In the genomic region with DNA sequence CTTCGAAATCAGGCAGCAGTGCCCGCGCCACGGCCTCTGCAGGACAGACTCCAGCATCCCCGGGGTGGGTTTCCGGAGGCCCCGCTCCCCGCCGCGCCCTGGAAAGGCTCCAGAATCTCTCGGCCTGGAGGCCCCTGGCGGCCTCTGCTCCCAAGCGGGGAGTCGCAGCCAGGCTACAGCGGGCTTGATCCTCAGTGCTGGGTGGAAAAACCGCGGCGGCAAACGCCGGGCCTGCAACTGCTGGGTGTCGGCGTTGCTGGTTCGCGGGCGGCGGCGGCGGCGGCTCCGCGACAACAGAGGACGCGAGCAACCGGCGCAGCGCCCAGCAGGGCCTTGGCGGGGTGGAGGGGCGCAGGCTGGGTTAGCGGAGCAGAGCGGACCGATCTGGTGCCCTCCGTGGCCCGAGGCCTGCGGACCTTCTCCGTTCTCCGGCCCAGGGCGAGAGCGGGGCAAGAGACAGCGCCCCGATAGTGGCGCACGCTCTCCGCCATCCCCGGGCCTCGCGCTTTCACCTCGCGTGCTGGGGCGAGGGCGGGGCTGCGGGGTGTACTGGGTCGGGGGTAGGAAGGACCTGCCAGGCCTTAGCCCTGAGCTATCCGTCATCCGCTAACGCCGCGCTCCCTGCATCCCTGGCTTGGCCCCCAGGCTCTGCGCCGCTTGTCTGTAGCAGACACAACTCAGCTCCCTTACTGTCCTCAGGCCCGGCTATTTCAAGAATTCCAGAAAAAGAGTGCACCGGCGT, we compare ENCODE assay signal across 1 cellular context.
TF ChIP-seq lines count a peak whose summit lies in the region.

No MANE protein-coding gene starts in this region.

TF ChIP-seq in WTC11, 78 proteins besides CTCF, POLR2A, EP300 and RAD21 (continued from another document and continues in another):
- TF ChIP-seq ZNF532 (CRISPR knock-in tag; IDR thresholded peaks at IDR 0.05; ENCODE audit: borderline replicate concordance) (no peak), NR1H2 (CRISPR knock-in tag; IDR thresholded peaks at IDR 0.05) (no peak), ZNF138 (CRISPR knock-in tag; conservative IDR thresholded peaks at IDR 0.05) (no peak; the same call in 1 of the 2 replicates), ZNF121 (CRISPR knock-in tag; IDR thresholded peaks at IDR 0.05) (no peak), GABPB1 (CRISPR knock-in tag; IDR thresholded peaks at IDR 0.05) (no peak), SMAD3 (CRISPR knock-in tag; IDR thresholded peaks at IDR 0.05; ENCODE audit: borderline replicate concordance) (no peak), NFYB (CRISPR knock-in tag; conservative IDR thresholded peaks at IDR 0.05; ENCODE audit: low read depth) (peak; percentile 36; the same call in 1 of the 2 replicates), ZBTB43 (CRISPR knock-in tag; IDR thresholded peaks at IDR 0.05) (peak; percentile 75), E2F5 (CRISPR knock-in tag; IDR thresholded peaks at IDR 0.05) (peak; percentile 82; the same call in 1 of the 2 replicates), NR3C1 (CRISPR knock-in tag; conservative IDR thresholded peaks at IDR 0.05; ENCODE audit: low read depth) (no peak), NR2C2 (CRISPR knock-in tag; IDR thresholded peaks at IDR 0.05) (no peak), GTF2I (CRISPR knock-in tag; conservative IDR thresholded peaks at IDR 0.05) (no peak), CREB1 (CRISPR knock-in tag; IDR thresholded peaks at IDR 0.05) (no peak; the same call in 1 of the 2 replicates), SP1 (CRISPR knock-in tag; conservative IDR thresholded peaks at IDR 0.05) (peak; percentile 67), SMAD4 (CRISPR knock-in tag; IDR thresholded peaks at IDR 0.05) (0 out of 2 replicates have a peak, but pooled peaks have one; percentile 60), EMX1 (CRISPR knock-in tag; IDR thresholded peaks at IDR 0.05) (no peak), SOX15 (CRISPR knock-in tag; IDR thresholded peaks at IDR 0.05) (no peak), TEAD4 (CRISPR knock-in tag; IDR thresholded peaks at IDR 0.05) (peak; percentile 57; the same call in 1 of the 2 replicates), ZNF425 (CRISPR knock-in tag; conservative IDR thresholded peaks at IDR 0.05) (no peak), ERG (CRISPR knock-in tag; IDR thresholded peaks at IDR 0.05) (no peak), TEAD1 (CRISPR knock-in tag; IDR thresholded peaks at IDR 0.05) (peak; percentile 91), TP53 (CRISPR knock-in tag; IDR thresholded peaks at IDR 0.05) (peak; percentile 69; the same call in 1 of the 2 replicates), ZSCAN18 (CRISPR knock-in tag; IDR thresholded peaks at IDR 0.05) (no peak), JAZF1 (CRISPR knock-in tag; IDR thresholded peaks at IDR 0.05) (no peak), ZNF423 (CRISPR knock-in tag; IDR thresholded peaks at IDR 0.05) (peak; percentile 79), CBFB (CRISPR knock-in tag; IDR thresholded peaks at IDR 0.05; ENCODE audit: low read depth) (no peak), GRHL2 (CRISPR knock-in tag; IDR thresholded peaks at IDR 0.05; ENCODE audit: insufficient replicate concordance, severe bottlenecking) (no peak), FOXJ3 (CRISPR knock-in tag; IDR thresholded peaks at IDR 0.05; ENCODE audit: borderline replicate concordance) (no peak), OVOL2 (CRISPR knock-in tag; IDR thresholded peaks at IDR 0.05; ENCODE audit: borderline replicate concordance) (no peak), ETV6 (CRISPR knock-in tag; IDR thresholded peaks at IDR 0.05) (peak; percentile 76; the same call in 1 of the 2 replicates), NFE2L1 (CRISPR knock-in tag; IDR thresholded peaks at IDR 0.05) (peak; percentile 87), HMGA2 (CRISPR knock-in tag; IDR thresholded peaks at IDR 0.05) (no peak), PRDM15 (CRISPR knock-in tag; IDR thresholded peaks at IDR 0.05) (peak; percentile 35; the same call in 1 of the 2 replicates), RORB (CRISPR knock-in tag; IDR thresholded peaks at IDR 0.05) (no peak), ZNF671 (CRISPR knock-in tag; IDR thresholded peaks at IDR 0.05) (no peak), CREM (CRISPR knock-in tag; IDR thresholded peaks at IDR 0.05) (peak; percentile 60), ZBTB21 (CRISPR knock-in tag; IDR thresholded peaks at IDR 0.05; ENCODE audit: borderline replicate concordance) (no peak)
- TF ChIP-seq, protein P1, sequence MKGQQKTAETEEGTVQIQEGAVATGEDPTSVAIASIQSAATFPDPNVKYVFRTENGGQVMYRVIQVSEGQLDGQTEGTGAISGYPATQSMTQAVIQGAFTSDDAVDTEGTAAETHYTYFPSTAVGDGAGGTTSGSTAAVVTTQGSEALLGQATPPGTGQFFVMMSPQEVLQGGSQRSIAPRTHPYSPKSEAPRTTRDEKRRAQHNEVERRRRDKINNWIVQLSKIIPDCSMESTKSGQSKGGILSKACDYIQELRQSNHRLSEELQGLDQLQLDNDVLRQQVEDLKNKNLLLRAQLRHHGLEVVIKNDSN (CRISPR knock-in tag; IDR thresholded peaks at IDR 0.05), result peak; percentile 66
- TF ChIP-seq, protein P2, sequence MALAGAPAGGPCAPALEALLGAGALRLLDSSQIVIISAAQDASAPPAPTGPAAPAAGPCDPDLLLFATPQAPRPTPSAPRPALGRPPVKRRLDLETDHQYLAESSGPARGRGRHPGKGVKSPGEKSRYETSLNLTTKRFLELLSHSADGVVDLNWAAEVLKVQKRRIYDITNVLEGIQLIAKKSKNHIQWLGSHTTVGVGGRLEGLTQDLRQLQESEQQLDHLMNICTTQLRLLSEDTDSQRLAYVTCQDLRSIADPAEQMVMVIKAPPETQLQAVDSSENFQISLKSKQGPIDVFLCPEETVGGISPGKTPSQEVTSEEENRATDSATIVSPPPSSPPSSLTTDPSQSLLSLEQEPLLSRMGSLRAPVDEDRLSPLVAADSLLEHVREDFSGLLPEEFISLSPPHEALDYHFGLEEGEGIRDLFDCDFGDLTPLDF (CRISPR knock-in tag; IDR thresholded peaks at IDR 0.05), result no peak
- TF ChIP-seq, protein P3, sequence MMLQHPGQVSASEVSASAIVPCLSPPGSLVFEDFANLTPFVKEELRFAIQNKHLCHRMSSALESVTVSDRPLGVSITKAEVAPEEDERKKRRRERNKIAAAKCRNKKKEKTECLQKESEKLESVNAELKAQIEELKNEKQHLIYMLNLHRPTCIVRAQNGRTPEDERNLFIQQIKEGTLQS (CRISPR knock-in tag; conservative IDR thresholded peaks at IDR 0.05), result no peak
